ENCODE assay signal across 20 cellular contexts in genomic region chr11:60161766-60162165, GRCh38. TPM values are rescaled to one million over a fixed set of nuclear protein-coding genes. Genes with fewer than 3 reads are reported as not detected.
DNase-seq lines count a peak whose midpoint lies in the region; ATAC-seq, FAIRE-seq and TF ChIP-seq lines count a peak whose summit lies in the region.
"Had no signal": no experiment of that assay in that cellular context is flagged by ENCODE, and none has a peak within 500 bp of the region (broad histone marks: within the 10 kb centered on the region; RNA-seq: fewer than 3 reads in every experiment).

No MANE protein-coding gene starts in this region.

- no peak overlapping the region for H3K4ac ChIP-seq in H1 (replicated peaks; ENCODE audit: insufficient read length, low read depth, low read length)

- DNase-seq in K562 (ENCODE audit: extremely low read depth in 1 of 4, low spot score in 3 of 4) = no peak
- no peak for DNase-seq in H1 (ENCODE audit: low read depth in 1 of 2, low spot score in 2 of 2)
- no peak for DNase-seq in vagina (ENCODE audit: extremely low spot score in 2 of 2)
- no peak for DNase-seq in GM19238 (ENCODE audit: insufficient read length, low spot score)
- DNase-seq: C1 segment of cervical spinal cord; Calu3; CD4-positive, alpha-beta memory T cell; COR-L47; DMS53; DND-41; GOT3; H7; HCEC 1CT had no signal

- H2BK12ac ChIP-seq in H1 (ENCODE audit: low read depth, low read length) = no peak overlapping the region

- H2BK5ac ChIP-seq in H1 (ENCODE audit: low read depth, low read length) = no peak overlapping the region

- no peaks in the 10 kb centered on the region for H3K27me3 ChIP-seq in BLaER1 treated with 17β-estradiol and CSF1 and Interleukin-3, amounts not matched to agents 10 nM and 100 nM
- no peaks in the 10 kb centered on the region for H3K27me3 ChIP-seq in K562 (ENCODE audit: control insufficient read depth in 2 of 2, insufficient read depth in 2 of 2, low read length in 2 of 2)
- H3K27me3 ChIP-seq in H1 (replicated peaks in 1 of 4; ENCODE audit: control insufficient read depth in 3 of 4, extremely low read depth in 1 of 4, insufficient read depth in 3 of 4, low read length in 3 of 4) = no peaks in the 10 kb centered on the region
- H3K27me3 ChIP-seq in vagina = no peaks in the 10 kb centered on the region

- H3K4me1 ChIP-seq in BLaER1 treated with 17β-estradiol and CSF1 and Interleukin-3, amounts not matched to agents 10 nM and 100 nM = peaks cover 9 to 26% (median 16%) of the 10 kb centered on the region in 10 experiments
- no peaks in the 10 kb centered on the region for H3K4me1 ChIP-seq in K562 (replicated peaks in 1 of 2; ENCODE audit: control insufficient read depth in 2 of 2, insufficient read depth in 2 of 2, low read length in 2 of 2)
- no peaks in the 10 kb centered on the region for H3K4me1 ChIP-seq in H1 (replicated peaks in 1 of 4; ENCODE audit: control insufficient read depth in 3 of 4, insufficient read depth in 4 of 4, low read length in 3 of 4)
- H3K4me1 ChIP-seq in vagina = no peaks in the 10 kb centered on the region

- TF ChIP-seq POLR2A in K562 (conservative IDR thresholded peaks at IDR 0.05) (no peak), H1 (IDR thresholded peaks at IDR 0.05; ENCODE audit: control extremely low read depth in 1 of 2, low read depth in 2 of 2, low read length in 2 of 2) (no peak), vagina (IDR thresholded peaks at IDR 0.05) (no peak)

- no peak overlapping the region for H2BK120ac ChIP-seq in H1 (replicated peaks; ENCODE audit: low read depth, low read length)

- TF ChIP-seq RAD21 in K562 (CRISPR knock-in tag; conservative IDR thresholded peaks at IDR 0.05 in 1 of 2, IDR thresholded peaks at IDR 0.05 in 1 of 2) (0 out of 4 replicates have a peak, but pooled peaks of 1 of the 2 experiments have one; percentile 11), H1 (IDR thresholded peaks at IDR 0.05 in 1 of 2, conservative IDR thresholded peaks at IDR 0.05 in 1 of 2; ENCODE audit: low read depth in 2 of 2, low read length in 2 of 2) (no peak)

- no peak overlapping the region for H3K23ac ChIP-seq in H1 (ENCODE audit: insufficient read length)

- no peak overlapping the region for H2BK20ac ChIP-seq in H1 (ENCODE audit: low read length)

- no peak overlapping the region for H3K56ac ChIP-seq in H1 (replicated peaks; ENCODE audit: insufficient read length, low read depth, low read length)

- no peak overlapping the region for H4K5ac ChIP-seq in H1 (ENCODE audit: insufficient read length, low read depth, low read length)

- H4K20me1 ChIP-seq in BLaER1 treated with 17β-estradiol and CSF1 and Interleukin-3, amounts not matched to agents 10 nM and 100 nM = no peaks in the 10 kb centered on the region
- H4K20me1 ChIP-seq in K562 (replicated peaks; ENCODE audit: control insufficient read depth, insufficient read depth, low read length) (no peaks in the 10 kb centered on the region), H1 (replicated peaks in 1 of 2; ENCODE audit: control insufficient read depth in 1 of 2, insufficient read depth in 2 of 2, low read length in 2 of 2) (no peaks in the 10 kb centered on the region)

- H3K9me3 ChIP-seq in BLaER1 treated with 17β-estradiol and CSF1 and Interleukin-3, amounts not matched to agents 10 nM and 100 nM (replicated peaks in 1 of 11) = peaks cover 14 to 21% (median 18%) of the 10 kb centered on the region in 11 experiments
- peaks cover 2% of the 10 kb centered on the region; the same call in 1 of the 2 replicates for H3K9me3 ChIP-seq in K562 (replicated peaks; ENCODE audit: control insufficient read depth, insufficient read depth, low read depth, low read length)
- no peaks in the 10 kb centered on the region for H3K9me3 ChIP-seq in H1 (ENCODE audit: insufficient read depth in 2 of 2, low read depth in 1 of 2, low read length in 1 of 2)
- no peaks in the 10 kb centered on the region for H3K9me3 ChIP-seq in vagina

- POLR2A ChIA-PET in K562 (lab: Yijun Ruan, JAX) = no interaction called here
- POLR2A ChIA-PET in H1 (lab: Charles Lee; ENCODE audit: partially characterized antibody) = no interaction called here

- H3K14ac ChIP-seq in H1 (ENCODE audit: insufficient read length) = no peak overlapping the region

- in situ Hi-C loops in K562 (cut with MboI) = no loop called here

- H3K79me2 ChIP-seq in K562 (ENCODE audit: control insufficient read depth, insufficient read depth, low read length) (no peaks in the 10 kb centered on the region), H1 (ENCODE audit: control insufficient read depth in 1 of 2, insufficient read depth in 2 of 2, low read length in 2 of 2) (no peaks in the 10 kb centered on the region)

- no peak overlapping the region for H3K27ac ChIP-seq in BLaER1 treated with 17β-estradiol and CSF1 and Interleukin-3, amounts not matched to agents 10 nM and 100 nM
- no peak overlapping the region for H3K27ac ChIP-seq in K562 (ENCODE audit: extremely low read depth, low read depth, low read length)
- H3K27ac ChIP-seq in H1 (ENCODE audit: low read depth, low read length) = no peak overlapping the region
- H3K27ac ChIP-seq in vagina = no peak overlapping the region

- peaks cover 0 to 22% (median 0%) of the 10 kb centered on the region in 11 experiments; a peak in 3 of 22 replicates for H3K36me3 ChIP-seq in BLaER1 treated with 17β-estradiol and CSF1 and Interleukin-3, amounts not matched to agents 10 nM and 100 nM
- H3K36me3 ChIP-seq in K562 (ENCODE audit: control insufficient read depth, insufficient read depth, low read length) (no peaks in the 10 kb centered on the region), H1 (ENCODE audit: control insufficient read depth in 2 of 4, insufficient read depth in 4 of 4, low read length in 3 of 4) (no peaks in the 10 kb centered on the region), vagina (no peaks in the 10 kb centered on the region)

- no peak for FAIRE-seq in K562 (lab: Jason Lieb, UNC)
- FAIRE-seq in H1 (lab: Jason Lieb, UNC) = no peak
- FAIRE-seq: A204.1, G401.6, GM12892, GM19239 had no signal

- H4K8ac ChIP-seq in H1 (ENCODE audit: extremely low read depth, insufficient read depth, low read length) = no peak overlapping the region

- no peak overlapping the region for H3K18ac ChIP-seq in H1 (ENCODE audit: extremely low read depth, low read length)

- no peak for TF ChIP-seq CTCF in K562 (IDR thresholded peaks at IDR 0.05 in 2 of 3, conservative IDR thresholded peaks at IDR 0.05 in 1 of 3; ENCODE audit: insufficient read depth in 2 of 3, low read depth in 1 of 3, low read length in 3 of 3)
- no peak for TF ChIP-seq CTCF in H1 (IDR thresholded peaks at IDR 0.05; ENCODE audit: control extremely low read depth in 1 of 3, insufficient read depth in 1 of 3, low read depth in 1 of 3, low read length in 3 of 3)
- no peak for TF ChIP-seq CTCF in vagina (IDR thresholded peaks at IDR 0.05)

- no peak overlapping the region for H2AK5ac ChIP-seq in H1 (ENCODE audit: low read depth, low read length)

- H3K9me1 ChIP-seq in K562 (ENCODE audit: control insufficient read depth, insufficient read depth, low read length) = no peaks in the 10 kb centered on the region

- CTCF ChIA-PET in K562 (lab: Yijun Ruan, JAX; ENCODE audit: low intra/inter-chr PET ratio) (no interaction called here), H1 (lab: Charles Lee; ENCODE audit: partially characterized antibody) (no interaction called here)

- no TSS peak for BruUV-seq in K562 (replicated peaks; lab: Mats Ljungman, UMichigan)

- WGBS in K562 (ENCODE audit: insufficient coverage, low coverage, missing lambda C conversion rate) = 23% methylated on average over 4 of the region's 4 CpGs
- WGBS in H1 (ENCODE audit: extremely low coverage in 1 of 2, insufficient coverage in 1 of 2, insufficient read length in 1 of 2, insufficient replicate concordance in 2 of 2, low coverage in 1 of 2, low lambda C conversion rate in 2 of 2, missing lambda C conversion rate in 1 of 2), 2 experiments = 91% methylated on average over 4 of the region's 4 CpGs; no CpG with 5 or more reads in 1 of the 2 experiments

- no peak for ATAC-seq in K562
- no peak for ATAC-seq in GM21515 (IDR thresholded peaks at IDR 0.05; ENCODE audit: unreplicated experiment)

- no peaks in the 10 kb centered on the region for H3K79me1 ChIP-seq in H1 (ENCODE audit: low read depth, low read length)

- H3K9ac ChIP-seq in BLaER1 treated with 17β-estradiol and CSF1 and Interleukin-3, amounts not matched to agents 10 nM and 100 nM = no peak overlapping the region
- H3K9ac ChIP-seq in K562 (ENCODE audit: insufficient read depth in 1 of 2, low read depth in 2 of 2, low read length in 2 of 2) (no peak overlapping the region), H1 (replicated peaks in 1 of 4; ENCODE audit: extremely low read depth in 1 of 4, low read depth in 3 of 4, low read length in 3 of 4) (no peak overlapping the region)

- no peak overlapping the region for H2BK15ac ChIP-seq in H1 (ENCODE audit: low read length)

- H2AFZ ChIP-seq in K562 (ENCODE audit: low read depth, low read length) (peak overlapping the region; percentile 28; the same call in 1 of the 2 replicates), H1 (ENCODE audit: low read length) (0 out of 2 replicates have a peak overlapping the region, but pooled peaks have one; percentile 41)

- TF ChIP-seq EP300 in K562 (IDR thresholded peaks at IDR 0.05; ENCODE audit: low read length) (no peak), H1 (IDR thresholded peaks at IDR 0.05; ENCODE audit: borderline replicate concordance in 1 of 2, low read depth in 2 of 2, low read length in 2 of 2) (no peak)

- no peaks in the 10 kb centered on the region for H3K23me2 ChIP-seq in H1 (ENCODE audit: low read depth, low read length)

- H3K4me2 ChIP-seq in BLaER1 treated with 17β-estradiol and CSF1 and Interleukin-3, amounts not matched to agents 10 nM and 100 nM = peak overlapping the region in 6 of 11 experiments; percentile 44 to 69 (median 65); a peak in 9 of 22 replicates
- H3K4me2 ChIP-seq in K562 (ENCODE audit: insufficient read depth, low read length) = no peak overlapping the region
- H3K4me2 ChIP-seq in H1 (ENCODE audit: insufficient read depth in 1 of 2, low read depth in 2 of 2, low read length in 2 of 2) = no peak overlapping the region

- no peak overlapping the region for H3K4me3 ChIP-seq in BLaER1 treated with 17β-estradiol and CSF1 and Interleukin-3, amounts not matched to agents 10 nM and 100 nM
- H3K4me3 ChIP-seq in K562 (no peak overlapping the region), H1 (ENCODE audit: extremely low read depth in 1 of 4, insufficient read depth in 2 of 4, low read depth in 3 of 4, low read length in 4 of 4) (no peak overlapping the region), vagina (no peak overlapping the region)

- intact Hi-C loops in K562 (cut with micrococcal nuclease) = no loop called here
- intact Hi-C loops in vagina (cut with DNase I) = no loop called here

- no peak overlapping the region for H4K91ac ChIP-seq in H1 (replicated peaks; ENCODE audit: insufficient read length, low read length)

RNA-seq across cellular contexts. Expression of gene MS4A6A, which starts 21.1 kb away (rescaled TPM):
- total RNA-seq in K562 (2011; cell fraction: chromatin; rRNA removed; ENCODE audit: low replicate concordance) = 0.35 TPM in 1 of 2 replicates, not detected in the other
- 0.33 and 0.53 TPM in 2 replicates for total RNA-seq in K562 (2011; cell fraction: nucleolus; rRNA removed)
- total RNA-seq in K562 (2011; cell fraction: nucleoplasm; rRNA removed) = not detected in 2 replicates
- total RNA-seq in K562 (2014; rRNA removed) = 1.7 and 2.0 TPM in 2 replicates
- total RNA-seq in K562 (2014; rRNA removed; fragmentation: Illumina TruSeq; extraction: Trizol) = 3.3 and 3.4 TPM in 2 replicates
- total RNA-seq in K562 (2015; rRNA removed; fragmentation: Illumina TruSeq; extraction: Trizol) = 9.1 and 9.5 TPM in 2 replicates
- total RNA-seq in K562 (2021) = 1.7 and 3.4 TPM in 2 replicates
- 0.57 and 25.1 TPM in 2 replicates for polyA plus RNA-seq in K562 (2011; rRNA removed)
- 0.06 and 11.1 TPM in 2 replicates for polyA plus RNA-seq in K562 (2011; cell fraction: cytosol; rRNA removed)
- polyA plus RNA-seq in K562 (2011; cell fraction: nucleus; rRNA removed) = 0.13 and 26.4 TPM in 2 replicates
- 1.9 and 7.6 TPM in 2 replicates for polyA plus RNA-seq in K562 (2012)
- polyA plus RNA-seq in K562 (2014; fragmentation: Illumina TruSeq; extraction: Trizol) = 4.3 and 5.6 TPM in 2 replicates
- polyA plus RNA-seq in K562 (2014; fragmentation: Nextera tagmentation; extraction: Ambion mirVana) = 1 to 10 TPM; 5.5 to 5.8 TPM
- 4.2 and 4.7 TPM in 2 replicates for polyA plus RNA-seq in K562 (2014; rRNA removed)
- polyA minus RNA-seq in K562 (2011; rRNA and poly(A)+ RNA removed) = 12.9 TPM in 1 of 2 replicates, not detected in the other
- polyA minus RNA-seq in K562 (2011; cell fraction: cytosol; rRNA and poly(A)+ RNA removed) = 5.4 TPM in 1 of 2 replicates, not detected in the other
- polyA minus RNA-seq in K562 (2011; cell fraction: nucleus; rRNA and poly(A)+ RNA removed) = 16.8 TPM in 1 of 2 replicates, not detected in the other
- not detected in 2 replicates for total RNA-seq in H1 (2021; fragmentation: NEBNext Ultra II Directional; extraction: Animal tissue kit (Norgen Biotek cat#: 25700))
- not detected in 2 replicates for polyA plus RNA-seq in H1 (2011; rRNA removed)
- 0.08 TPM for polyA plus RNA-seq in H1 (2011; cell fraction: cytosol; rRNA removed)
- not detected for polyA plus RNA-seq in H1 (2011; cell fraction: nucleus; rRNA removed)
- not detected in 4 replicates for polyA plus RNA-seq in H1 (2012, experiment 1 of 2)
- not detected for polyA plus RNA-seq in H1 (2012, experiment 2 of 2)
- not detected for polyA plus RNA-seq in H1 (2013, experiment 1 of 2)
- not detected for polyA plus RNA-seq in H1 (2013, experiment 2 of 2)
- not detected in 2 replicates for polyA minus RNA-seq in H1 (2011; rRNA and poly(A)+ RNA removed)
- not detected for polyA minus RNA-seq in H1 (2011; cell fraction: cytosol; rRNA and poly(A)+ RNA removed)
- polyA minus RNA-seq in H1 (2011; cell fraction: nucleus; rRNA and poly(A)+ RNA removed) = not detected
- 30.7 TPM for total RNA-seq in vagina
- total RNA-seq: Calu3, H7 had no signal
- polyA plus RNA-seq: AG04450 had no signal

Comparison
In these comparisons a context has a peak if more than half of its experiments do, and no peak if none do; other contexts are left out.
1. H3K4me2 ChIP-seq: peak in BLaER1 treated with 17β-estradiol and CSF1 and Interleukin-3, amounts not matched to agents 10 nM and 100 nM (6 of 11); none in K562 (single experiment) and H1 (0 of 2).